1 cellular context compared by ENCODE assay signal in the genomic region with DNA sequence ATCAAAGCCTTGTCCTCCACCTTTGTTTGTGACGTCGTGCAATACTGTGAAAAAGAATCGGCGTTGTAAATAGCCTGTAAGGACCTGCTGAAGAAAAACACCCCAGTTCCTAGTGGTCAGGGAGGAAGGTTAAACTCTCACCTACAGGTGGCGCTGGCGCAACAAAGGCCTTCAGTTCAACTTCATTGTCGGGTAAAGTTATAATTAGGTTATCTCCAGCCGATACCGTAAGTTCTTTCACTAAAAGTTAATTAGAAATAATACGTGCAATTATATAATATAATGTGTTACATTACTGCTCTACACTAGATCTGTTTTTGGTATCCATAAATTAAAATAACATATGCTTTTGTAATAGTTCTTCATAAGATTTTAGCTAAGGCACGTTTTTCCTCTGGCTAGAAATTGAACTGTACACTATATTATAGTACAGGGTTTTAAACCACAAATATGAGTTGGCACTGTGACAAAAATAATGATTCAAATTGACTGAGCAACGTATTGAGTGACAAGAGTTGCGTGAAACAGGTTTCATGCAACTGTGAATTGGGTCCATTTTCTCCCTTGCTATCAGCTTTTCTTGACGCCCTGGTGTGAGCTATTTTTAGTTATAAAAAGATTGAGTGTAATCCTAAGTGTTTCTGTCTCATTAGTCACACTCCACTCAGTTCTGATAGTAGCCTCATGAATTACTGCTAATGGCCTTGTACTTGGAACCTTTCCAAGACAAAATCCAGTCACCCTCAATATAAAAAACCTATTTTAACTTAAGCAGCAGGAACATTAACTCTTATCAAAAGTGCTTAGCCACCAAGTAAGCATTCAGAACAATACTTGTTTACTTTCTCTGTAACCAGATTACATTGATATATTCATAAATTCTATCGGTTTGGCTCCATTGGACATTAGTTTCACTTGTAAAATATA.
TF ChIP-seq lines count a peak whose summit lies in the region.

No MANE protein-coding gene starts in this region.

TF ChIP-seq in H1, 55 proteins besides CTCF, POLR2A, EP300 and RAD21:
- TF ChIP-seq GABPA (IDR thresholded peaks at IDR 0.05; ENCODE audit: borderline replicate concordance, insufficient read depth, low read length) (no peak), CTBP2 (IDR thresholded peaks at IDR 0.05; ENCODE audit: borderline replicate concordance, insufficient read depth, insufficient read length, low read length) (no peak), YY1 (IDR thresholded peaks at IDR 0.05; ENCODE audit: low read depth, low read length) (0 out of 2 replicates have a peak, but pooled peaks have one; percentile 30), KDM4A (IDR thresholded peaks at IDR 0.05; ENCODE audit: low read depth, low read length, severe bottlenecking) (no peak), CREB1 (IDR thresholded peaks at IDR 0.05) (peak; percentile 47; the same call in 1 of the 2 replicates)
- TF ChIP-seq, protein P1, sequence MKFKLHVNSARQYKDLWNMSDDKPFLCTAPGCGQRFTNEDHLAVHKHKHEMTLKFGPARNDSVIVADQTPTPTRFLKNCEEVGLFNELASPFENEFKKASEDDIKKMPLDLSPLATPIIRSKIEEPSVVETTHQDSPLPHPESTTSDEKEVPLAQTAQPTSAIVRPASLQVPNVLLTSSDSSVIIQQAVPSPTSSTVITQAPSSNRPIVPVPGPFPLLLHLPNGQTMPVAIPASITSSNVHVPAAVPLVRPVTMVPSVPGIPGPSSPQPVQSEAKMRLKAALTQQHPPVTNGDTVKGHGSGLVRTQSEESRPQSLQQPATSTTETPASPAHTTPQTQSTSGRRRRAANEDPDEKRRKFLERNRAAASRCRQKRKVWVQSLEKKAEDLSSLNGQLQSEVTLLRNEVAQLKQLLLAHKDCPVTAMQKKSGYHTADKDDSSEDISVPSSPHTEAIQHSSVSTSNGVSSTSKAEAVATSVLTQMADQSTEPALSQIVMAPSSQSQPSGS (IDR thresholded peaks at IDR 0.05; ENCODE audit: low read length) = 0 out of 2 replicates have a peak, but pooled peaks have one; percentile 41
